Comparison of ENCODE assay signal across 16 cellular contexts in the genomic region with DNA sequence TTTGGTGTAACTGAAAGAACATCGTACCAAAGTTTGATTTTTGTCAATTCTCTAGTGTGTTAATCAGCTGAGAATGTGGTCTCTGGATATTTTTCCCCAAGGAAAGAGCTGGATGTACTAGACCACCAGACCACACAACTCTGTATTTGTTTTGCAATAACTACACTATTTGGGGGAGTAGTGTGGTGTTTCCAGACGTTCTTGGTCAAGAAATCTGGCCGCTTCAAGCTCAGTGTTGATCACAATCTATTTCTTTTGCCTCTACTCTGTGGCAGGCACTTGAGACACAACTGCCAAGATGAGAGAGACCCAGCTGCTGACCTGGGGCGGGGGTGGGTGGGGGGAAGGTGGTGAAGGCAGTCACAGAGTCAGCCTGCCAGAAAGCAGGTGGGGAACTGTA. TPM values are rescaled to one million over a fixed set of nuclear protein-coding genes. Genes with fewer than 3 reads are reported as not detected.
DNase-seq lines count a peak whose midpoint lies in the region; TF ChIP-seq lines count a peak whose summit lies in the region.
"Had no signal": no experiment of that assay in that cellular context is flagged by ENCODE, and none has a peak within 500 bp of the region (broad histone marks: within the 10 kb centered on the region; RNA-seq: fewer than 3 reads in every experiment).

No MANE protein-coding gene starts in this region.

- no peaks in the 10 kb centered on the region for H3K36me3 ChIP-seq in ascending aorta
- no peaks in the 10 kb centered on the region for H3K36me3 ChIP-seq in tibial artery

- DNase-seq in NAMALWA (ENCODE audit: low spot score) (peak; percentile 18), ascending aorta (ENCODE audit: low spot score in 2 of 2) (no peak), tibial artery (no peak), DMS79 treated with DMSO at 0.1 percent for 48 hours (lab: John Stamatoyannopoulos, UW) (no peak), UCSD-AML1 (lab: John Stamatoyannopoulos, UW; ENCODE audit: unreplicated experiment) (no peak), GM19240 (ENCODE audit: insufficient read length, low spot score) (no peak)
- DNase-seq: activated naive CD8-positive, alpha-beta T cell treated with anti-CD3 and anti-CD28 coated beads, Interleukin-2, amount 50 U/mL, for 24 hours; naive thymus-derived CD4-positive, alpha-beta T cell; NCI-H2029; NCI-H69; substantia nigra had no signal

- no peaks in the 10 kb centered on the region for H3K9me3 ChIP-seq in ascending aorta
- no peaks in the 10 kb centered on the region for H3K9me3 ChIP-seq in tibial artery

- intact Hi-C loops in ascending aorta (cut with DNase I) = no loop called here
- intact Hi-C loops in tibial artery (cut with DNase I; ENCODE audit: low total_unique reads) = no loop called here

- no peaks in the 10 kb centered on the region for H3K27me3 Mint-ChIP-seq in nephron (ENCODE audit: low read depth)
- H3K27me3 Mint-ChIP-seq: activated naive CD8-positive, alpha-beta T cell treated with anti-CD3 and anti-CD28 coated beads, Interleukin-2, amount 50 U/mL, for 24 hours; central memory CD8-positive, alpha-beta T cell; naive thymus-derived CD4-positive, alpha-beta T cell had no signal

- peaks cover 12 to 59% of the 10 kb centered on the region in 2 donors for H3K4me1 ChIP-seq in ascending aorta
- peaks cover 0 to 92% (median 58%) of the 10 kb centered on the region in 4 donors for H3K4me1 ChIP-seq in tibial artery

- peaks cover 61% of the 10 kb centered on the region for H3K4me1 Mint-ChIP-seq in nephron

- H3K27me3 ChIP-seq in ascending aorta = no peaks in the 10 kb centered on the region
- no peaks in the 10 kb centered on the region for H3K27me3 ChIP-seq in tibial artery

- no peak overlapping the region for H3K4me3 Mint-ChIP-seq in nephron
- H3K4me3 Mint-ChIP-seq: activated naive CD8-positive, alpha-beta T cell treated with anti-CD3 and anti-CD28 coated beads, Interleukin-2, amount 50 U/mL, for 24 hours; activated T-helper 1 cell treated with anti-CD3 and anti-CD28 coated beads, Interleukin-12 subunit alpha, Interleukin-12 subunit beta, Interleukin-2, Interleukin-4 antibody, amounts not matched to agents 30 ng/mL and 10 ng/mL and 1 ng/mL, durations not matched to agents 14 hours and 24 hours and 36 hours; central memory CD8-positive, alpha-beta T cell; naive thymus-derived CD4-positive, alpha-beta T cell had no signal

- no peaks in the 10 kb centered on the region for H3K9me3 Mint-ChIP-seq in nephron
- H3K9me3 Mint-ChIP-seq: activated naive CD8-positive, alpha-beta T cell treated with anti-CD3 and anti-CD28 coated beads, Interleukin-2, amount 50 U/mL, for 24 hours; activated T-helper 1 cell treated with anti-CD3 and anti-CD28 coated beads, Interleukin-12 subunit alpha, Interleukin-12 subunit beta, Interleukin-2, Interleukin-4 antibody, amounts not matched to agents 30 ng/mL and 10 ng/mL and 1 ng/mL, durations not matched to agents 14 hours and 24 hours and 36 hours; central memory CD8-positive, alpha-beta T cell; naive thymus-derived CD4-positive, alpha-beta T cell had no signal

- peak overlapping the region; percentile 82 to 87 for H3K27ac ChIP-seq in ascending aorta
- peak overlapping the region; percentile 79 to 80 for H3K27ac ChIP-seq in tibial artery
- H3K27ac ChIP-seq: C4-2B had no signal

- H3K36me3 Mint-ChIP-seq in nephron (ENCODE audit: low read depth) = no peaks in the 10 kb centered on the region

- TF ChIP-seq CTCF in ascending aorta (IDR thresholded peaks at IDR 0.05) (no peak), nephron (IDR thresholded peaks at IDR 0.05; ENCODE audit: unreplicated experiment in 3 of 3) (no peak), tibial artery (IDR thresholded peaks at IDR 0.05) (no peak)

- peak overlapping the region; percentile 64 to 95 (median 88) for H3K27ac Mint-ChIP-seq in nephron
- H3K27ac Mint-ChIP-seq: activated naive CD8-positive, alpha-beta T cell treated with anti-CD3 and anti-CD28 coated beads, Interleukin-2, amount 50 U/mL, for 24 hours; activated T-helper 1 cell treated with anti-CD3 and anti-CD28 coated beads, Interleukin-12 subunit alpha, Interleukin-12 subunit beta, Interleukin-2, Interleukin-4 antibody, amounts not matched to agents 30 ng/mL and 10 ng/mL and 1 ng/mL, durations not matched to agents 14 hours and 24 hours and 36 hours; naive thymus-derived CD4-positive, alpha-beta T cell had no signal

- H3K4me3 ChIP-seq in ascending aorta (no peak overlapping the region), tibial artery (no peak overlapping the region)

RNA-seq across cellular contexts. Expression of a gene that starts 30.5 kb away (rescaled TPM):
- total RNA-seq in ascending aorta = not detected
- total RNA-seq: lower leg skin had no signal
